ENCODE assay signal across 28 cellular contexts in the genomic region with DNA sequence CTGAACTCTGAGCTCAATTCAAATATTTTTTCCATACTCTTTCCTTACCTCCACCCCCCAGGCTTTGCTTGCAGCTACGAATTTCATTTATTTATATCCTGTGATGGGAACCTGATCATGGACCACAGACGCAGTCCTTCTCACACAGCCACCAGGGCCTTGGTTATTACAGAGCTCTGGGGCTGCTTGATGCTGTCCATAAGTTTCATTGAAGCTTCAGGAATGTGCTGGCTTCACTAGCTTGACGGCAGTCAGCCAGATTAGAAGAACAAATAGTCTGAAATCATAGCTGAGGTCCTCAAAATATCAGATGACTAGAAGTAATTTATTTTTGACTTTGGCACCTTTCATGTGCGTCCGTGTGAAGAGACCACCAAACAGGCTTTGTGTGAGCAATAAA.
"Had no signal": no experiment of that assay in that cellular context is flagged by ENCODE, and none has a peak within 500 bp of the region (broad histone marks: within the 10 kb centered on the region; RNA-seq: fewer than 3 reads in every experiment).

No MANE protein-coding gene starts in this region.

- H3K4me3 ChIP-seq: adrenal gland, ascending aorta, colonic mucosa, dorsolateral prefrontal cortex, gastroesophageal sphincter, pancreas, smooth muscle cell, upper lobe of left lung had no signal

- H3K27ac Mint-ChIP-seq: activated B cell treated with CpG ODN at 0.5 μM for 24 hours; activated CD4-positive, alpha-beta T cell treated with anti-CD3 and anti-CD28 coated beads for 36 hours; activated naive CD8-positive, alpha-beta T cell; activated T-helper 2 cell treated with anti-CD3 and anti-CD28 coated beads, Interferon-gamma antibody, Interleukin-2, Interleukin-4, amounts not matched to agents 10 μg/mL and 5 μg/mL and 100 μg/mL, durations not matched to agents 14 hours and 24 hours and 36 hours; effector memory CD8-positive, alpha-beta T cell; memory B cell; nephron progenitor cell; stimulated activated naive B cell treated with anti-CD40 and anti-IgM and Interleukin-4, amounts not matched to agents 10 μg/mL and 1 μg/mL and 100 μg/mL, for 72 hours; T-helper 1 cell treated with Interleukin-12 subunit alpha and Interleukin-12 subunit beta and Interleukin-4 antibody, amounts not matched to agents 30 μg/mL and 1 μg/mL, for 36 hours had no signal

- H3K9me3 ChIP-seq: adrenal gland, ascending aorta, colonic mucosa, gastroesophageal sphincter, pancreas, upper lobe of left lung had no signal

- ATAC-seq: activated CD4-positive, alpha-beta T cell treated with anti-CD3 and anti-CD28 coated beads for 36 hours; activated T-cell treated with anti-CD3 and anti-CD28 coated beads, Interleukin-2, amount 50 U/mL, for 4 hours; effector memory CD8-positive, alpha-beta T cell; esophagus mucosa; gastroesophageal sphincter; sciatic nerve; stimulated activated naive B cell treated with anti-CD40 and anti-IgM and Interleukin-4, amounts not matched to agents 10 μg/mL and 1 μg/mL and 100 μg/mL, for 72 hours had no signal

- H3K27me3 Mint-ChIP-seq: memory B cell had no signal

- H3K4me1 Mint-ChIP-seq: activated B cell treated with CpG ODN at 0.5 μM for 24 hours; activated CD4-positive, alpha-beta T cell treated with anti-CD3 and anti-CD28 coated beads for 36 hours; memory B cell; nephron progenitor cell; stimulated activated naive B cell treated with anti-CD40 and anti-IgM and Interleukin-4, amounts not matched to agents 10 μg/mL and 1 μg/mL and 100 μg/mL, for 72 hours had no signal

- H3K27me3 ChIP-seq: adrenal gland, ascending aorta, colonic mucosa, dorsolateral prefrontal cortex, gastroesophageal sphincter, pancreas, upper lobe of left lung had no signal

- H3K27ac ChIP-seq: adrenal gland, ascending aorta, colonic mucosa, dorsolateral prefrontal cortex, gastroesophageal sphincter, pancreas, upper lobe of left lung had no signal

- H3K36me3 ChIP-seq: adrenal gland, ascending aorta, colonic mucosa, gastroesophageal sphincter, pancreas, upper lobe of left lung had no signal

- H3K4me3 Mint-ChIP-seq: activated B cell treated with CpG ODN at 0.5 μM for 24 hours; activated CD4-positive, alpha-beta T cell treated with anti-CD3 and anti-CD28 coated beads for 36 hours; activated naive CD8-positive, alpha-beta T cell; activated T-cell treated with anti-CD3 and anti-CD28 coated beads, Interleukin-2, amount 50 U/mL, for 4 hours; effector memory CD8-positive, alpha-beta T cell; memory B cell; nephron progenitor cell; stimulated activated naive B cell treated with anti-CD40 and anti-IgM and Interleukin-4, amounts not matched to agents 10 μg/mL and 1 μg/mL and 100 μg/mL, for 72 hours; T-helper 1 cell treated with Interleukin-12 subunit alpha and Interleukin-12 subunit beta and Interleukin-4 antibody, amounts not matched to agents 30 μg/mL and 1 μg/mL, for 36 hours had no signal

- H3K4me2 ChIP-seq: smooth muscle cell had no signal

- H3K4me1 ChIP-seq: adrenal gland, colonic mucosa, gastroesophageal sphincter, pancreas, upper lobe of left lung had no signal

- H3K36me3 Mint-ChIP-seq: activated naive CD8-positive, alpha-beta T cell; memory B cell; stimulated activated naive B cell treated with anti-CD40 and anti-IgM and Interleukin-4, amounts not matched to agents 10 μg/mL and 1 μg/mL and 100 μg/mL, for 72 hours had no signal

- DNase-seq: activated B cell treated with CpG ODN at 0.5 μM for 24 hours; activated CD4-positive, alpha-beta T cell treated with anti-CD3 and anti-CD28 coated beads for 36 hours; activated CD4-positive, alpha-beta T cell treated with anti-CD3 and anti-CD28 coated beads, Interleukin-2, amount 50 U/mL, for 4 hours; activated CD8-positive, alpha-beta memory T cell treated with anti-CD3 and anti-CD28 coated beads for 24 hours; activated CD8-positive, alpha-beta memory T cell treated with anti-CD3 and anti-CD28 coated beads, Interleukin-2, amount 50 U/mL, for 4 hours; activated naive CD4-positive, alpha-beta T cell; activated T-cell treated with anti-CD3 and anti-CD28 coated beads, Interleukin-2, amount 50 U/mL, for 4 hours; adrenal gland; colonic mucosa; dorsolateral prefrontal cortex; effector memory CD8-positive, alpha-beta T cell; kidney; nephron progenitor cell; pancreas; stimulated activated CD4-positive, alpha-beta T cell treated with anti-CD3 and anti-CD28 coated beads, Interleukin-15, amount 100 ng/mL, for 24 hours; stimulated activated CD4-positive, alpha-beta T cell treated with anti-CD3 and anti-CD28 coated beads, Interleukin-2, amount 100 ng/mL, for 48 hours; stimulated activated CD8-positive, alpha-beta memory T cell treated with anti-CD3 and anti-CD28 coated beads, Interleukin-4, amount 100 ng/mL, for 48 hours; stimulated activated naive B cell treated with anti-CD40 and anti-IgM and Interleukin-4, amounts not matched to agents 10 μg/mL and 1 μg/mL and 100 μg/mL, for 72 hours; upper lobe of left lung had no signal
